In genomic region chr1:109248797-109249629, GRCh38 we compare ENCODE assay signal across 8 cellular contexts. TPM values are rescaled to one million over a fixed set of nuclear protein-coding genes. Genes with fewer than 3 reads are reported as not detected.
DNase-seq lines count a peak whose midpoint lies in the region; ATAC-seq and TF ChIP-seq lines count a peak whose summit lies in the region.

Gene CELSR2 (plus strand): TSS chr1:109249539. CDS start chr1:109250080, 541 bp downstream.

- H3K4me3 ChIP-seq in duodenal mucosa (ENCODE audit: low read depth in 1 of 2, low read length in 2 of 2) (peak within 1 kb of the TSS; percentile 40 to 65), lower leg skin (ENCODE audit: low read depth, poor library complexity, severe bottlenecking) (peak within 1 kb of the TSS; percentile 49)

- TF ChIP-seq CTCF in lower leg skin (IDR thresholded peaks at IDR 0.05): no peak

- DNase-seq in SHP77 (lab: John Stamatoyannopoulos, UW): peak; percentile 56 to 72
- DNase-seq in SHP77 treated with DMSO at 0.1 percent for 48 hours (lab: John Stamatoyannopoulos, UW): no peak
- DNase-seq in NCI-H2227 treated with DMSO at 0.1 percent for 48 hours (lab: John Stamatoyannopoulos, UW): peak; percentile 46
- DNase-seq in activated CD4-positive, alpha-beta T cell treated with anti-CD3 and anti-CD28 coated beads for 48 hours: peak; percentile 68
- peak in 1 of 2 donors; percentile 22 for DNase-seq in lower leg skin (ENCODE audit: low spot score in 2 of 2)
- DNase-seq in stimulated activated CD4-positive, alpha-beta T cell treated with anti-CD3 and anti-CD28 coated beads, TNF-alpha, amount 100 ng/mL, for 48 hours (ENCODE audit: low read depth in 3 of 3): peak in 2 of 3 donors; percentile 33 to 41

- H3K9ac ChIP-seq in duodenal mucosa (ENCODE audit: low read depth in 1 of 2, low read length in 2 of 2): peak within 1 kb of the TSS; percentile 32 to 39

- no peak for TF ChIP-seq POLR2A in lower leg skin (IDR thresholded peaks at IDR 0.05)

- peaks cover 5 to 10% of the 10 kb centered on the region in 2 donors for H3K4me1 ChIP-seq in duodenal mucosa (ENCODE audit: control insufficient read depth in 1 of 2, insufficient read depth in 2 of 2, low read length in 2 of 2)

- no peaks in the 10 kb centered on the region for H3K9me3 ChIP-seq in duodenal mucosa (ENCODE audit: control insufficient read depth in 1 of 2, low read length in 2 of 2)

- 19 to 41% methylated on average over 15 to 37 of the region's 49 CpGs for WGBS in lower leg skin, 2 donors

- intact Hi-C loops in lower leg skin (cut with DNase I; ENCODE audit: low total_unique reads): no loop called here

- H3K27me3 ChIP-seq in duodenal mucosa (ENCODE audit: control insufficient read depth in 1 of 2, insufficient read depth in 2 of 2, low read length in 2 of 2): no peaks in the 10 kb centered on the region

- H3K27ac ChIP-seq in duodenal mucosa (ENCODE audit: low read depth, low read length): no peak within 1 kb of the TSS

- H3K36me3 ChIP-seq in duodenal mucosa (ENCODE audit: control insufficient read depth in 1 of 2, insufficient read depth in 2 of 2, low read length in 2 of 2): no peaks in the 10 kb centered on the region

- ATAC-seq in HG02938 (IDR thresholded peaks at IDR 0.05; ENCODE audit: unreplicated experiment): peak; percentile 75

RNA-seq across cellular contexts. Expression of gene CELSR2, which starts in this region (rescaled TPM):
- total RNA-seq in lower leg skin: 100 to 1,000 TPM in 2 of 4 donors, 10 to 100 TPM in 2; 86.4 to 109 (median 102) TPM
